Comparison of ENCODE assay signal across 1 cellular context in genomic region chr7:93029056-93029455, GRCh38.
TF ChIP-seq lines count a peak whose summit lies in the region.

No MANE protein-coding gene starts in this region.

TF ChIP-seq in HepG2, 621 proteins besides CTCF, POLR2A, EP300 and RAD21 (continued from another document):
- TF ChIP-seq ZNF33A (CRISPR knock-in tag; IDR thresholded peaks at IDR 0.05; ENCODE audit: borderline replicate concordance): no peak
- TF ChIP-seq TEF (CRISPR knock-in tag; IDR thresholded peaks at IDR 0.05): no peak
- no peak for TF ChIP-seq ZBTB43 (CRISPR knock-in tag; conservative IDR thresholded peaks at IDR 0.05)
